ENCODE assay signal across 13 cellular contexts in the genomic region with DNA sequence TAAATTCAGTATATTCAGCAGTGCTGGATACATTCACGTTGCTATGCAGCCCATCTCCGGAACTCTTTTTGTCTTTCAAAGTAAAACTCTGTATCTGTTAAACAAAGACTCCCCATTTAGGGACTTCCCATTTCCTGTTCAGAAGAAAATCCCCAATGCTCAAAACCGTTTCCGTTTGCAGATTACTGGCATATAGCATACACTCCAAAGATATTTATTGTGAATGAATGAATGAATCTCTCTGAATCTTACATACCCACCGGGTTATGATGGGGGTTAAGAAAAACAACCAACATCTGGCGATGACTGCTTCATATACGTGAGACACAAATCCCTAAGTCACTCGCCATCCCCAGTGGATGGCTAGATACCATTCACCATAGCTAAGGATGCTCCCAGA. TPM values are rescaled to one million over a fixed set of nuclear protein-coding genes. Genes with fewer than 3 reads are reported as not detected.
DNase-seq lines count a peak whose midpoint lies in the region; ATAC-seq, FAIRE-seq and TF ChIP-seq lines count a peak whose summit lies in the region.
"Had no signal": no experiment of that assay in that cellular context is flagged by ENCODE, and none has a peak within 500 bp of the region (broad histone marks: within the 10 kb centered on the region; RNA-seq: fewer than 3 reads in every experiment).

No MANE protein-coding gene starts in this region.

- SMC1A ChIA-PET in GM12878 (lab: Charles Lee; ENCODE audit: uncharacterized antibody, unreplicated experiment): no interaction called here

- H3K27me3 Mint-ChIP-seq in T-helper 2 cell treated with Interferon-gamma antibody and Interleukin-4, amounts not matched to agents 5 μg/mL and 100 μg/mL, for 36 hours (ENCODE audit: low read depth): peaks cover 15% of the 10 kb centered on the region

- H3K27ac Mint-ChIP-seq in T-helper 2 cell treated with Interferon-gamma antibody and Interleukin-4, amounts not matched to agents 5 μg/mL and 100 μg/mL, for 36 hours: no peak overlapping the region

- H4K20me1 ChIP-seq in GM12878 (ENCODE audit: control insufficient read depth, insufficient read depth): no peaks in the 10 kb centered on the region

- no peaks in the 10 kb centered on the region for H3K9me3 Mint-ChIP-seq in T-helper 2 cell treated with Interferon-gamma antibody and Interleukin-4, amounts not matched to agents 5 μg/mL and 100 μg/mL, for 36 hours

- H3K27me3 ChIP-seq in GM12878 (replicated peaks in 1 of 2; ENCODE audit: control insufficient read depth in 2 of 2, insufficient read depth in 2 of 2, low read length in 1 of 2) (peaks cover 0 to 16% of the 10 kb centered on the region in 2 experiments; a peak in 3 of 4 replicates), thoracic aorta (replicated peaks; ENCODE audit: insufficient read depth) (peaks cover 5% of the 10 kb centered on the region)

- no peaks in the 10 kb centered on the region for H3K79me2 ChIP-seq in GM12878 (ENCODE audit: control insufficient read depth, insufficient read depth, low read length)

- POLR2A ChIA-PET in GM12878 (lab: Charles Lee): interaction anchor here (0.7 kb wide), 1 partner anchor 24 kb away, joined by 3 read pairs; no protein-coding TSS in a partner anchor

- DNase-seq in T-helper 2 cell treated with Interferon-gamma antibody and Interleukin-4, amounts not matched to agents 5 μg/mL and 100 μg/mL, for 36 hours (ENCODE audit: low spot score): no peak
- DNase-seq in T-helper 2 cell (no peak), GM12878 (ENCODE audit: low read depth, low spot score) (no peak), kidney (no peak), thoracic aorta (ENCODE audit: low spot score) (no peak), NCI-H2227 treated with DMSO at 0.1 percent for 48 hours (lab: John Stamatoyannopoulos, UW) (no peak), kidney glomerular epithelial cell (lab: John Stamatoyannopoulos, UW) (no peak)
- DNase-seq: activated T-cell treated with anti-CD3 and anti-CD28 coated beads for 4 hours, colonic mucosa, occipital lobe, OCI-M1 had no signal

- in situ Hi-C loops in GM12878 (cut with MboI): no loop called here

- no peak overlapping the region for H3K27ac ChIP-seq in GM12878 (ENCODE audit: control insufficient read depth, insufficient read depth)
- peak overlapping the region in 1 of 2 donors; percentile 58 for H3K27ac ChIP-seq in kidney (ENCODE audit: low read depth in 2 of 2, low read length in 2 of 2)
- no peak overlapping the region for H3K27ac ChIP-seq in thoracic aorta
- H3K27ac ChIP-seq: colonic mucosa had no signal

- TF ChIP-seq RAD21 in GM12878 (IDR thresholded peaks at IDR 0.05; ENCODE audit: insufficient read depth, low read depth, low read length): no peak

- TF ChIP-seq CTCF in GM12878 (IDR thresholded peaks at IDR 0.05 in 2 of 3, conservative IDR thresholded peaks at IDR 0.05 in 1 of 3; ENCODE audit: control insufficient read depth in 2 of 3, extremely low read depth in 1 of 3, insufficient read depth in 1 of 3, low read depth in 3 of 3, low read length in 3 of 3): no peak
- no peak for TF ChIP-seq CTCF in kidney (IDR thresholded peaks at IDR 0.05; ENCODE audit: borderline replicate concordance, extremely low read depth, insufficient read depth)
- no peak for TF ChIP-seq CTCF in thoracic aorta (IDR thresholded peaks at IDR 0.05)

- H3K4me1 ChIP-seq in GM12878 (ENCODE audit: control insufficient read depth, insufficient read depth, low read length) (peaks cover 8% of the 10 kb centered on the region), kidney (ENCODE audit: control insufficient read depth in 1 of 2, insufficient read depth in 1 of 2, low read depth in 1 of 2, low read length in 2 of 2) (peaks cover 30 to 34% of the 10 kb centered on the region in 2 donors), thoracic aorta (ENCODE audit: control insufficient read depth in 1 of 2, low read depth in 2 of 2) (peaks cover 26 to 43% of the 10 kb centered on the region in 2 donors)
- H3K4me1 ChIP-seq: colonic mucosa had no signal

- H3K4me2 ChIP-seq in GM12878 (ENCODE audit: control insufficient read depth, insufficient read depth): peak overlapping the region; percentile 61; the same call in 1 of the 2 replicates

- FAIRE-seq in GM12878 (lab: Jason Lieb, UNC) (no peak), kidney (lab: Jason Lieb, UNC) (no peak)

- H3K9me3 ChIP-seq in GM12878 (replicated peaks; ENCODE audit: control insufficient read depth, insufficient read depth, low read length): no peaks in the 10 kb centered on the region
- no peaks in the 10 kb centered on the region for H3K9me3 ChIP-seq in kidney (ENCODE audit: control insufficient read depth in 1 of 2, low read length in 2 of 2)
- no peaks in the 10 kb centered on the region for H3K9me3 ChIP-seq in thoracic aorta
- H3K9me3 ChIP-seq: colonic mucosa had no signal

- no peaks in the 10 kb centered on the region for H3K36me3 ChIP-seq in GM12878 (ENCODE audit: control insufficient read depth in 2 of 2, insufficient read depth in 2 of 2, low read length in 1 of 2)
- no peaks in the 10 kb centered on the region for H3K36me3 ChIP-seq in kidney (ENCODE audit: control insufficient read depth in 1 of 2, insufficient read depth in 2 of 2, low read length in 2 of 2)
- no peaks in the 10 kb centered on the region for H3K36me3 ChIP-seq in thoracic aorta
- H3K36me3 ChIP-seq: colonic mucosa had no signal

- RAD21 ChIA-PET in GM12878 (lab: Charles Lee; ENCODE audit: unreplicated experiment): interaction anchor here (1.3 kb wide), 1 partner anchor 54 kb away, joined by 3 read pairs; no protein-coding TSS in a partner anchor

- H3K4me1 Mint-ChIP-seq in T-helper 2 cell treated with Interferon-gamma antibody and Interleukin-4, amounts not matched to agents 5 μg/mL and 100 μg/mL, for 36 hours (ENCODE audit: low read depth): peaks cover 21% of the 10 kb centered on the region

- BruUV-seq in GM12878 (replicated peaks; lab: Mats Ljungman, UMichigan): no TSS peak

- no peak overlapping the region for H2AFZ ChIP-seq in GM12878 (ENCODE audit: control insufficient read depth, low read depth, low read length)

- H3K4me3 ChIP-seq in GM12878: peak overlapping the region; percentile 29; the same call in 1 of the 2 replicates
- H3K4me3 ChIP-seq in kidney (ENCODE audit: low read length in 2 of 2): peak overlapping the region; percentile 43 to 62
- H3K4me3 ChIP-seq in thoracic aorta: peak overlapping the region; percentile 66

- H3K4me3 Mint-ChIP-seq in T-helper 2 cell treated with Interferon-gamma antibody and Interleukin-4, amounts not matched to agents 5 μg/mL and 100 μg/mL, for 36 hours: peak overlapping the region; percentile 87

- WGBS in GM12878 (ENCODE audit: insufficient coverage, insufficient replicate concordance, low lambda C conversion rate, missing lambda C conversion rate): 14% methylated on average over 8 of the region's 8 CpGs

- TF ChIP-seq POLR2A in GM12878 (IDR thresholded peaks at IDR 0.05; ENCODE audit: low read depth, low read length): no peak

- intact Hi-C loops in GM12878 (cut with micrococcal nuclease; ENCODE audit: unreplicated experiment) (no loop called here), kidney (cut with DNase I) (no loop called here)

- CTCF ChIA-PET in GM12878 (lab: Yijun Ruan, JAX): no interaction called here

- H3K36me3 Mint-ChIP-seq in T-helper 2 cell treated with Interferon-gamma antibody and Interleukin-4, amounts not matched to agents 5 μg/mL and 100 μg/mL, for 36 hours (ENCODE audit: low read depth): no peaks in the 10 kb centered on the region

- no peak for TF ChIP-seq EP300 in GM12878 (IDR thresholded peaks at IDR 0.05; ENCODE audit: borderline replicate concordance in 1 of 2, control insufficient read depth in 1 of 2, low read depth in 2 of 2, low read length in 2 of 2)

- no peak overlapping the region for H3K9ac ChIP-seq in GM12878 (ENCODE audit: control insufficient read depth, insufficient read depth, low read length)
- peak overlapping the region; percentile 13 to 17 for H3K9ac ChIP-seq in kidney (ENCODE audit: low read length in 2 of 2)

- ATAC-seq in GM12878 (peak; percentile 65), thoracic aorta (ENCODE audit: insufficient number of reproducible peaks, low FRiP score, low read depth) (no peak), GM18519 (IDR thresholded peaks at IDR 0.05; ENCODE audit: low FRiP score, unreplicated experiment) (no peak)

RNA-seq across cellular contexts. Expression of gene THY1, which starts 1.6 kb away (rescaled TPM):
- 22.5 and 26.7 TPM in 2 replicates for total RNA-seq in GM12878 (2013; cell fraction: nucleolus; rRNA removed)
- 3.3 and 4.2 TPM in 2 replicates for total RNA-seq in GM12878 (2014; rRNA removed)
- 2.4 and 2.7 TPM in 2 replicates for total RNA-seq in GM12878 (2014; rRNA removed; fragmentation: Illumina TruSeq; extraction: Trizol)
- total RNA-seq in GM12878 (2021): 2.4 and 3.1 TPM in 2 replicates
- polyA plus RNA-seq in GM12878 (2011; ENCODE audit: low read depth): 3.6 TPM
- 6.0 and 20.1 TPM in 2 replicates for polyA plus RNA-seq in GM12878 (2011; rRNA removed)
- polyA plus RNA-seq in GM12878 (2011; cell fraction: cytosol; rRNA removed): 31.4 and 54.1 TPM in 2 replicates
- 12.3 and 17.1 TPM in 2 replicates for polyA plus RNA-seq in GM12878 (2011; cell fraction: nucleus; rRNA removed)
- 2.3 and 2.8 TPM in 2 replicates for polyA plus RNA-seq in GM12878 (2012)
- 8.4 and 9.3 TPM in 2 replicates for polyA plus RNA-seq in GM12878 (2014; fragmentation: Illumina TruSeq; extraction: Trizol)
- polyA plus RNA-seq in GM12878 (2014; fragmentation: Nextera tagmentation; extraction: Ambion mirVana): 1 to 10 TPM in 1 of 2 experiments, under 1 TPM in 1; 0.86 to 2.6 TPM
- 4.1 and 7.3 TPM in 2 replicates for polyA plus RNA-seq in GM12878 (2014; rRNA removed)
- 1 to 10 TPM; 2.3 to 3.8 TPM for polyA plus RNA-seq in GM12878 (2016; fragmentation: Nextera tagmentation; extraction: Ambion mirVana)
- 24.0 and 34.6 TPM in 2 replicates for polyA minus RNA-seq in GM12878 (2011; rRNA and poly(A)+ RNA removed)
- 2.6 and 6.0 TPM in 2 replicates for polyA minus RNA-seq in GM12878 (2011; cell fraction: cytosol; rRNA and poly(A)+ RNA removed)
- polyA minus RNA-seq in GM12878 (2011; cell fraction: nucleus; rRNA and poly(A)+ RNA removed): 6.0 and 6.6 TPM in 2 replicates
- 17.5 TPM for total RNA-seq in kidney
- polyA plus RNA-seq in kidney (ENCODE audit: insufficient read depth, low read depth, low replicate concordance): 240 TPM
- 10 to 100 TPM; 12.0 to 15.4 TPM for total RNA-seq in thoracic aorta

RNA-seq across cellular contexts. Expression of gene USP2, which starts 39.9 kb away (rescaled TPM):
- 0.69 TPM in 1 of 2 replicates, not detected in the other for total RNA-seq in GM12878 (2013; cell fraction: nucleolus; rRNA removed)
- not detected in 2 replicates for total RNA-seq in GM12878 (2014; rRNA removed)
- not detected in 2 replicates for total RNA-seq in GM12878 (2014; rRNA removed; fragmentation: Illumina TruSeq; extraction: Trizol)
- 0.13 TPM in 1 of 2 replicates, not detected in the other for total RNA-seq in GM12878 (2021)
- polyA plus RNA-seq in GM12878 (2011; ENCODE audit: low read depth): not detected
- 0.04 TPM in 1 of 2 replicates, not detected in the other for polyA plus RNA-seq in GM12878 (2011; rRNA removed)
- 0.12 and 0.17 TPM in 2 replicates for polyA plus RNA-seq in GM12878 (2011; cell fraction: cytosol; rRNA removed)
- polyA plus RNA-seq in GM12878 (2011; cell fraction: nucleus; rRNA removed): 0.06 and 0.07 TPM in 2 replicates
- 0.03 and 0.07 TPM in 2 replicates for polyA plus RNA-seq in GM12878 (2012)
- 0.09 TPM in 1 of 2 replicates, not detected in the other for polyA plus RNA-seq in GM12878 (2014; fragmentation: Illumina TruSeq; extraction: Trizol)
- polyA plus RNA-seq in GM12878 (2014; fragmentation: Nextera tagmentation; extraction: Ambion mirVana): under 1 TPM in 1 of 2 experiments, not detected in 1; 0.04 TPM
- polyA plus RNA-seq in GM12878 (2014; rRNA removed): 0.03 TPM in 2 replicates
- under 1 TPM in 1 of 2 experiments, not detected in 1; 0.11 TPM for polyA plus RNA-seq in GM12878 (2016; fragmentation: Nextera tagmentation; extraction: Ambion mirVana)
- polyA minus RNA-seq in GM12878 (2011; rRNA and poly(A)+ RNA removed): 0.93 TPM in 1 of 2 replicates, not detected in the other
- 0.62 TPM in 1 of 2 replicates, not detected in the other for polyA minus RNA-seq in GM12878 (2011; cell fraction: cytosol; rRNA and poly(A)+ RNA removed)
- polyA minus RNA-seq in GM12878 (2011; cell fraction: nucleus; rRNA and poly(A)+ RNA removed): 0.19 TPM in 1 of 2 replicates, not detected in the other
- 30.4 TPM for total RNA-seq in kidney
- polyA plus RNA-seq in kidney (ENCODE audit: insufficient read depth, low read depth, low replicate concordance): 57.6 TPM
- total RNA-seq in thoracic aorta: 1 to 10 TPM in 1 of 2 donors, under 1 TPM in 1; 0.68 to 2.1 TPM
- total RNA-seq: A172 had no signal

Comparison
In these comparisons a context has a peak if more than half of its experiments do, and no peak if none do; other contexts are left out.
1. RNA of gene USP2, which starts 39.9 kb away (total RNA-seq): 30.4 TPM in kidney (single experiment); 0.68 to 2.1 TPM in thoracic aorta and 0.13 to 0.69 TPM in GM12878; every median in the first group is over 10 times any median in the second.
2. Peak in every context shown above with its lines, with median percentiles within 50 percentile points of each other: H3K4me3 ChIP-seq.